8 cellular contexts compared by ENCODE assay signal in genomic region chr1:155017021-155017945, GRCh38. TPM values are rescaled to one million over a fixed set of nuclear protein-coding genes. Genes with fewer than 3 reads are reported as not detected.
DNase-seq lines count a peak whose midpoint lies in the region; ATAC-seq and TF ChIP-seq lines count a peak whose summit lies in the region.

No MANE protein-coding gene starts in this region.

- TF ChIP-seq EP300 in gastroesophageal sphincter (IDR thresholded peaks at IDR 0.05), result no peak

- 0 to 11% methylated on average over 1 to 3 of the region's 49 CpGs for WGBS in gastroesophageal sphincter (ENCODE audit: low coverage in 1 of 2), 2 donors

- H3K4me1 ChIP-seq in SJSA1 (replicated peaks) (peaks cover 20% of the 10 kb centered on the region), gastroesophageal sphincter (peaks cover 2 to 54% (median 27%) of the 10 kb centered on the region in 3 donors)

- peak; percentile 56 for ATAC-seq in GM21717 (IDR thresholded peaks at IDR 0.05; ENCODE audit: unreplicated experiment)
- ATAC-seq in gastroesophageal sphincter, result peak; percentile 94

- peak; percentile 85 for DNase-seq in DMS53 (lab: John Stamatoyannopoulos, UW)
- DNase-seq in Kasumi-1 (lab: John Stamatoyannopoulos, UW), result peak; percentile 77 to 85
- DNase-seq in SJSA1 (ENCODE audit: low read depth in 1 of 2, low spot score in 2 of 2), result peak; percentile 92 to 94
- DNase-seq in activated naive CD4-positive, alpha-beta T cell treated with Interleukin-2 at 50 U/mL for 16 hours, result peak; percentile 94
- peak in 55 of 56 donors; percentile 11 to 96 (median 75) for DNase-seq in nucleus accumbens (lab: John Stamatoyannopoulos, UW)
- peak in 48 of 49 donors; percentile 42 to 92 (median 81) for DNase-seq in substantia nigra (lab: John Stamatoyannopoulos, UW)

- peak in 1 of 2 donors; percentile 28 for TF ChIP-seq POLR2A in gastroesophageal sphincter (IDR thresholded peaks at IDR 0.05)

- peak overlapping the region; percentile 42 for H3K4me3 ChIP-seq in SJSA1
- H3K4me3 ChIP-seq in gastroesophageal sphincter, result peak overlapping the region; percentile 32 to 54

- peak overlapping the region; percentile 59 for H3K27ac ChIP-seq in SJSA1
- peak overlapping the region; percentile 67 to 95 (median 88) for H3K27ac ChIP-seq in gastroesophageal sphincter
- peak overlapping the region; percentile 77 for H3K27ac ChIP-seq in substantia nigra (ENCODE audit: low read depth, low read length, poor library complexity, severe bottlenecking)

- no peaks in the 10 kb centered on the region for H3K27me3 ChIP-seq in SJSA1 (replicated peaks)
- H3K27me3 ChIP-seq in gastroesophageal sphincter, result no peaks in the 10 kb centered on the region

- H3K36me3 ChIP-seq in SJSA1 (peaks cover 13% of the 10 kb centered on the region), gastroesophageal sphincter (peaks cover 0 to 28% of the 10 kb centered on the region in 2 donors)

- TF ChIP-seq CTCF in gastroesophageal sphincter (IDR thresholded peaks at IDR 0.05), result peak in 3 of 4 experiments; percentile 98 to 100 (median 99)

- H3K9me3 ChIP-seq in SJSA1 (replicated peaks), result no peaks in the 10 kb centered on the region
- H3K9me3 ChIP-seq in gastroesophageal sphincter, result no peaks in the 10 kb centered on the region

RNA-seq across cellular contexts. Expression of gene ZBTB7B, which starts 14.7 kb away (rescaled TPM):
- total RNA-seq in SJSA1 (2014; rRNA removed; shearing (Covaris generic)), result 15.3 and 24.5 TPM in 2 replicates
- total RNA-seq in gastroesophageal sphincter, result 10 to 100 TPM; 45.5 to 63.4 (median 49.5) TPM

RNA-seq across cellular contexts. Expression of gene DCST2, which starts 16.3 kb away (rescaled TPM):
- not detected in 2 replicates for total RNA-seq in SJSA1 (2014; rRNA removed; shearing (Covaris generic))
- under 1 TPM in 2 of 4 donors, not detected in 2; 0.35 to 0.54 TPM for total RNA-seq in gastroesophageal sphincter

RNA-seq across cellular contexts. Expression of gene DCST1, which starts 16.3 kb away (rescaled TPM):
- total RNA-seq in SJSA1 (2014; rRNA removed; shearing (Covaris generic)), result not detected in 2 replicates
- not detected for total RNA-seq in gastroesophageal sphincter

RNA-seq across cellular contexts. Expression of gene LENEP, which starts 23.9 kb away (rescaled TPM):
- not detected in 2 replicates for total RNA-seq in SJSA1 (2014; rRNA removed; shearing (Covaris generic))
- total RNA-seq in gastroesophageal sphincter, result not detected

RNA-seq across cellular contexts. Expression of gene ADAM15, which starts 33.8 kb away (rescaled TPM):
- 27.0 and 32.0 TPM in 2 replicates for total RNA-seq in SJSA1 (2014; rRNA removed; shearing (Covaris generic))
- total RNA-seq in gastroesophageal sphincter, result 100 to 1,000 TPM in 2 of 4 donors, 10 to 100 TPM in 2; 65.4 to 115 (median 100.0) TPM

Comparison
In these comparisons a context has a peak if more than half of its experiments do, and no peak if none do; other contexts are left out.
1. Peak in every context shown above with its lines: DNase-seq, ATAC-seq, H3K4me3 ChIP-seq and H3K27ac ChIP-seq.